23 cellular contexts compared by ENCODE assay signal in genomic region chr6:133834472-133835170, GRCh38. TPM values are rescaled to one million over a fixed set of nuclear protein-coding genes. Genes with fewer than 3 reads are reported as not detected.
"Had no signal": no experiment of that assay in that cellular context is flagged by ENCODE, and none has a peak within 500 bp of the region (broad histone marks: within the 10 kb centered on the region; RNA-seq: fewer than 3 reads in every experiment).

No MANE protein-coding gene starts in this region.

- H3K27me3 ChIP-seq: esophagus muscularis mucosa had no signal

- H3K36me3 ChIP-seq: esophagus muscularis mucosa, neutrophil, tibial nerve had no signal

- H3K36me3 Mint-ChIP-seq: WTC11 had no signal

- H3K4me3 Mint-ChIP-seq: activated CD4-positive, alpha-beta memory T cell treated with anti-CD3 and anti-CD28 coated beads, Interleukin-2, amount 10 ng/mL, durations not matched to agents 7 days and 5 days; activated CD4-positive, alpha-beta T cell treated with anti-CD3 and anti-CD28 coated beads, Interleukin-2, amount 10 ng/mL, durations not matched to agents 7 days and 5 days; activated T-cell treated with anti-CD3 and anti-CD28 coated beads, Interleukin-2, amount 50 U/mL, for 24 hours; activated T-helper 17 cell treated with anti-CD3 and anti-CD28 coated beads, Interleukin-2, amount 50 U/mL, for 72 hours; endodermal cell; WTC11 had no signal

- H3K27ac ChIP-seq: esophagus muscularis mucosa, neutrophil, tibial nerve had no signal

- ATAC-seq: activated T-helper 17 cell treated with anti-CD3 and anti-CD28 coated beads, Interleukin-2, amount 50 U/mL, for 72 hours; WTC11 had no signal

- H3K9me3 ChIP-seq: esophagus muscularis mucosa, neutrophil, tibial nerve had no signal

- H3K27ac Mint-ChIP-seq: activated CD4-positive, alpha-beta memory T cell treated with anti-CD3 and anti-CD28 coated beads, Interleukin-2, amount 10 ng/mL, durations not matched to agents 7 days and 5 days; activated CD4-positive, alpha-beta T cell treated with anti-CD3 and anti-CD28 coated beads, Interleukin-2, amount 10 ng/mL, durations not matched to agents 7 days and 5 days; activated T-cell treated with anti-CD3 and anti-CD28 coated beads, Interleukin-2, amount 50 U/mL, for 24 hours; activated T-helper 17 cell treated with anti-CD3 and anti-CD28 coated beads, Interleukin-2, amount 50 U/mL, for 72 hours; endodermal cell; WTC11 had no signal

- DNase-seq: activated CD4-positive, alpha-beta memory T cell treated with anti-CD3 and anti-CD28 coated beads, Interleukin-2, amount 10 ng/mL, durations not matched to agents 7 days and 5 days; activated CD4-positive, alpha-beta T cell treated with anti-CD3 and anti-CD28 coated beads for 1 hour; activated CD4-positive, alpha-beta T cell treated with anti-CD3 and anti-CD28 coated beads, Interleukin-2, amount 10 ng/mL, durations not matched to agents 7 days and 5 days; activated CD8-positive, alpha-beta memory T cell treated with anti-CD3 and anti-CD28 coated beads, Interleukin-2, amount 50 U/mL, for 48 hours; activated gamma-delta T cell treated with Interleukin-2 at 50 U/mL for 16 hours; activated naive CD4-positive, alpha-beta T cell treated with anti-CD3 and anti-CD28 coated beads, Interleukin-2, amount 50 U/mL, for 16 hours; activated T-cell treated with anti-CD3 and anti-CD28 coated beads, Interleukin-2, amount 50 U/mL, for 24 hours; amygdala; central memory CD4-positive, alpha-beta T cell; endodermal cell; foreskin melanocyte; mammary epithelial cell; nephron progenitor cell; stimulated activated naive CD4-positive, alpha-beta T cell treated with Interleukin-2 at 50 U/mL for 16 hours; T-helper 2 cell had no signal

- FAIRE-seq: islet of Langerhans had no signal

- H3K4me3 ChIP-seq: esophagus muscularis mucosa, tibial nerve had no signal

- H3K9me3 Mint-ChIP-seq: activated CD4-positive, alpha-beta memory T cell treated with anti-CD3 and anti-CD28 coated beads, Interleukin-2, amount 10 ng/mL, durations not matched to agents 7 days and 5 days; activated CD4-positive, alpha-beta T cell treated with anti-CD3 and anti-CD28 coated beads, Interleukin-2, amount 10 ng/mL, durations not matched to agents 7 days and 5 days; activated T-cell treated with anti-CD3 and anti-CD28 coated beads, Interleukin-2, amount 50 U/mL, for 24 hours; activated T-helper 17 cell treated with anti-CD3 and anti-CD28 coated beads, Interleukin-2, amount 50 U/mL, for 72 hours; endodermal cell; WTC11 had no signal

RNA-seq across cellular contexts. Expression of gene TCF21, which starts 54.3 kb away (rescaled TPM):
- total RNA-seq: activated CD4-positive, alpha-beta memory T cell treated with anti-CD3 and anti-CD28 coated beads, Interleukin-2, amount 10 ng/mL, durations not matched to agents 7 days and 5 days; activated CD4-positive, alpha-beta T cell treated with anti-CD3 and anti-CD28 coated beads, Interleukin-2, amount 10 ng/mL, durations not matched to agents 7 days and 5 days; activated T-helper 17 cell treated with anti-CD3 and anti-CD28 coated beads, Interleukin-2, amount 50 U/mL, for 72 hours; mammary epithelial cell; osteocyte; temporal lobe had no signal
- polyA plus RNA-seq: mammary epithelial cell had no signal
